8 cellular contexts compared by ENCODE assay signal in the genomic region with DNA sequence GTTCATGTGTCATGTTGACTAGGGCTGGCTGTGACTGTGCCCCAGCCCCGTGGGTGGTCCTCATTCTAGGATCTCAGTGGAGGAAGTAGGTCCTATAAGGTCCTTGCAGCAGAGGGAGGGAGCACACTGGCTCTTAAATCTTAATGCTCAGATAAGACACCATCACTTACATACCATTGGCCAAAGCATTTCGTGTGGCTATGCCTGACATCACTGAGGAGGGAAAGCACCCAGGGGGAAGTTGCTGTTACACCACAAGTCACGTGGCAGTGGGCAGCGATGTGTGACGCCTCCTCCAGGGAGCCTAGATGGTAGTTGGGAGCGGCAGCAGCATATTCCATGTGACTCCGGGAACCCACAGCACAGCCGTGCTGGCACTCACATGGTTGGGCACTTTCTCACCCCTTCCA.
DNase-seq lines count a peak whose midpoint lies in the region; ATAC-seq and TF ChIP-seq lines count a peak whose summit lies in the region.

No MANE protein-coding gene starts in this region.

- peaks cover 48% of the 10 kb centered on the region for H3K4me1 ChIP-seq in Karpas-422 (ENCODE audit: low read length)

- no peaks in the 10 kb centered on the region for H3K36me3 Mint-ChIP-seq in activated T-helper 2 cell treated with anti-CD3 and anti-CD28 coated beads, Interferon-gamma antibody, Interleukin-2, Interleukin-4, amounts not matched to agents 10 μg/mL and 5 μg/mL and 100 μg/mL, durations not matched to agents 14 hours and 24 hours and 36 hours (ENCODE audit: low read depth)

- peaks cover 84% of the 10 kb centered on the region for H3K79me2 ChIP-seq in Karpas-422 (ENCODE audit: low read length)

- H3K27ac ChIP-seq in Karpas-422 (ENCODE audit: low read length), result peak overlapping the region; percentile 69

- H3K4me1 Mint-ChIP-seq in activated T-helper 2 cell treated with anti-CD3 and anti-CD28 coated beads, Interferon-gamma antibody, Interleukin-2, Interleukin-4, amounts not matched to agents 10 μg/mL and 5 μg/mL and 100 μg/mL, durations not matched to agents 14 hours and 24 hours and 36 hours (ENCODE audit: low read depth), result peaks cover 2% of the 10 kb centered on the region

- no peak overlapping the region for H3K4me3 Mint-ChIP-seq in activated T-helper 2 cell treated with anti-CD3 and anti-CD28 coated beads, Interferon-gamma antibody, Interleukin-2, Interleukin-4, amounts not matched to agents 10 μg/mL and 5 μg/mL and 100 μg/mL, durations not matched to agents 14 hours and 24 hours and 36 hours (ENCODE audit: low read depth)

- H3K27ac Mint-ChIP-seq in activated T-helper 2 cell treated with anti-CD3 and anti-CD28 coated beads, Interferon-gamma antibody, Interleukin-2, Interleukin-4, amounts not matched to agents 10 μg/mL and 5 μg/mL and 100 μg/mL, durations not matched to agents 14 hours and 24 hours and 36 hours, result no peak overlapping the region

- no peaks in the 10 kb centered on the region for H3K27me3 Mint-ChIP-seq in activated T-helper 2 cell treated with anti-CD3 and anti-CD28 coated beads, Interferon-gamma antibody, Interleukin-2, Interleukin-4, amounts not matched to agents 10 μg/mL and 5 μg/mL and 100 μg/mL, durations not matched to agents 14 hours and 24 hours and 36 hours (ENCODE audit: low read depth)

- no peaks in the 10 kb centered on the region for H3K9me3 Mint-ChIP-seq in activated T-helper 2 cell treated with anti-CD3 and anti-CD28 coated beads, Interferon-gamma antibody, Interleukin-2, Interleukin-4, amounts not matched to agents 10 μg/mL and 5 μg/mL and 100 μg/mL, durations not matched to agents 14 hours and 24 hours and 36 hours

- DNase-seq in GM10266 (ENCODE audit: extremely low spot score) (peak; percentile 86), Karpas-422 (peak; percentile 72), kidney tubule cell (ENCODE audit: low spot score) (peak; percentile 98), AG08396 (ENCODE audit: low spot score) (no peak)
- no peak for DNase-seq in activated T-helper 2 cell treated with anti-CD3 and anti-CD28 coated beads, Interferon-gamma antibody, Interleukin-2, Interleukin-4, amounts not matched to agents 10 μg/mL and 5 μg/mL and 100 μg/mL, durations not matched to agents 14 hours and 24 hours and 36 hours (ENCODE audit: low spot score)
- no peak for DNase-seq in activated CD4-positive, alpha-beta T cell treated with anti-CD3 and anti-CD28 coated beads for 4 hours

- TF ChIP-seq CTCF in GM10266 (IDR thresholded peaks at IDR 0.05; ENCODE audit: control insufficient read depth, insufficient read depth, low read depth, missing control alignments), result no peak

- H4K20me1 ChIP-seq in Karpas-422 (ENCODE audit: insufficient read depth, low read depth, low read length), result no peaks in the 10 kb centered on the region

- peak; percentile 86 for ATAC-seq in GM21717 (IDR thresholded peaks at IDR 0.05; ENCODE audit: unreplicated experiment)
- ATAC-seq in HG03196 (IDR thresholded peaks at IDR 0.05; ENCODE audit: unreplicated experiment), result no peak

- H3K9me2 ChIP-seq in Karpas-422 (replicated peaks; ENCODE audit: insufficient read depth, low read length), result no peaks in the 10 kb centered on the region

- no peak overlapping the region for H3K4me3 ChIP-seq in Karpas-422 (ENCODE audit: low read length)

- H3K36me3 ChIP-seq in Karpas-422 (ENCODE audit: insufficient read depth, low read length), result 0 out of 2 replicates have a peak, but pooled peaks cover 6% of the 10 kb centered on the region

- no peak overlapping the region for H2AFZ ChIP-seq in Karpas-422 (ENCODE audit: low read length)

- intact Hi-C loops in activated T-helper 2 cell treated with anti-CD3 and anti-CD28 coated beads, Interferon-gamma antibody, Interleukin-2, Interleukin-4, amounts not matched to agents 10 μg/mL and 5 μg/mL and 100 μg/mL, durations not matched to agents 14 hours and 24 hours and 36 hours (cut with micrococcal nuclease), result no loop called here

- peak overlapping the region; percentile 8 for H3K4me2 ChIP-seq in Karpas-422 (ENCODE audit: low read depth, low read length, poor library complexity, severe bottlenecking)

- H3K27me3 ChIP-seq in Karpas-422 (ENCODE audit: low read length), result no peaks in the 10 kb centered on the region

- H3K9me3 ChIP-seq in Karpas-422 (ENCODE audit: low read length), result no peaks in the 10 kb centered on the region

- H3K9ac ChIP-seq in Karpas-422 (ENCODE audit: low read length), result peak overlapping the region; percentile 12; the same call in 1 of the 2 replicates

Comparison
In these comparisons a context has a peak if more than half of its experiments do, and no peak if none do; other contexts are left out.
1. DNase-seq: peak in GM10266 (single experiment), Karpas-422 (single experiment) and kidney tubule cell (single experiment); none in activated T-helper 2 cell treated with anti-CD3 and anti-CD28 coated beads, Interferon-gamma antibody, Interleukin-2, Interleukin-4, amounts not matched to agents 10 μg/mL and 5 μg/mL and 100 μg/mL, durations not matched to agents 14 hours and 24 hours and 36 hours (single experiment), activated CD4-positive, alpha-beta T cell treated with anti-CD3 and anti-CD28 coated beads for 4 hours (0 of 2) and AG08396 (single experiment).